ENCODE assay signal across 8 cellular contexts in the genomic region with DNA sequence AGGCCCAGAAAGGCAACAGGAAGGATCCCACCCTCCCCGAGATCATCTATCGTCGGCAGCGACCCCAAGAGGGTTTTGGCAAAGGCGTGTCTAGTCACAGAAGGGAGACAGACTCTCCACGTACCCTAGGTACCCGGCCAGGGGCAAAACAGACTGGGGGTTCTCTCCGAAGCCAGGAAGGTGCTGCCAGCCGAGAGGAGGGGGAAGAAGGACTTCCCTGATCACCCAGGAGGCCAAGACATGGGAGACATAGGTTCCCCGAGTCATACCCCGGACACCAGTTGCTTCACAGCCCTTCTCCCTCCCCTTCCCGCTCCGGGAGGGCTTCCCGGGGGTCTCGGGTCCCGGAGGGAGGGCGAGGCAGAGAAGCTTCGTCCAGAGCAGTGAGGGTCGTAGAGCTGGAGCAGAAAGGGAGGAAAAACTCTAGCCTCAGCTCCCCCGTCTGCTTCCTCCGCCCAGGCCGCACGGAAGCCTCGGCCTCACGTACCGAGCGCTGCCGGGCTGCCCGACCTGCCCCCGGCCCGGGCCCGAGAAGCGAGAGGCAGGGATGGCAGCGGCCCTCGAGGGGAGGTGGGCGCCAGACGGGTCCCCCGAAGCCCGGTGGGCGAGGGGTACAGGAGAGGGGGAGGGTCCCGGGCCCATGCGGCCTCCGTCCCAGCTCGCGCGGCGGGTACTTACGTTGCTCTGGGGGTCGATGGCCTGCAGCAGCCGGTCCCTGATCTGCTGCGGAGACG. TPM values are rescaled to one million over a fixed set of nuclear protein-coding genes. Genes with fewer than 3 reads are reported as not detected.
A peak's percentile ranks its signal among the peaks of the same experiment; 100 is the strongest.
DNase-seq lines count a peak whose midpoint lies in the region; ATAC-seq and TF ChIP-seq lines count a peak whose summit lies in the region.

No MANE protein-coding gene starts in this region.

- peak overlapping the region; percentile 3 for H3K27ac ChIP-seq in parathyroid adenoma

- peak overlapping the region; percentile 91 for H3K9ac ChIP-seq in parathyroid adenoma

- peaks cover 50% of the 10 kb centered on the region for H3K79me2 ChIP-seq in parathyroid adenoma

- no peak for TF ChIP-seq CTCF in fibroblast of mammary gland (conservative IDR thresholded peaks at IDR 0.05; ENCODE audit: control insufficient read depth, insufficient read depth, low read depth, low read length)
- no peak for TF ChIP-seq CTCF in parathyroid adenoma (IDR thresholded peaks at IDR 0.05)

- no peaks in the 10 kb centered on the region for H3K27me3 ChIP-seq in parathyroid adenoma (ENCODE audit: control insufficient read depth, insufficient read depth, low read length)

- H3K36me3 ChIP-seq in parathyroid adenoma (ENCODE audit: control insufficient read depth, insufficient read depth, low read length) = no peaks in the 10 kb centered on the region

- H3K4me2 ChIP-seq in parathyroid adenoma (ENCODE audit: low read length) = peak overlapping the region; percentile 81

- no peaks in the 10 kb centered on the region for H3K9me3 Mint-ChIP-seq in activated CD8-positive, alpha-beta memory T cell treated with anti-CD3 and anti-CD28 coated beads, Interleukin-2, amount 10 ng/mL, durations not matched to agents 7 days and 5 days (ENCODE audit: low read depth)

- in situ Hi-C loops in Caki2 (cut with HindIII; ENCODE audit: low pct_unique_long_range_greater_than_20kb, low sequenced_read_pairs) = no loop called here

- no peaks in the 10 kb centered on the region for H3K9me3 ChIP-seq in parathyroid adenoma (ENCODE audit: control insufficient read depth, low read length)

- no peak overlapping the region for H2AFZ ChIP-seq in parathyroid adenoma

- CTCF ChIA-PET in activated CD8-positive, alpha-beta memory T cell treated with anti-CD3 and anti-CD28 coated beads, Interleukin-2, amount 10 ng/mL, durations not matched to agents 7 days and 5 days (lab: Charles Lee) = interaction anchor here (1.0 to 1.6 kb wide), 8 partner anchors 13 to 54 kb away, joined by 3 to 7 read pairs (median 4); a partner anchor contains a TSS

- peak overlapping the region; percentile 89 for H3K27ac Mint-ChIP-seq in activated CD8-positive, alpha-beta memory T cell treated with anti-CD3 and anti-CD28 coated beads, Interleukin-2, amount 10 ng/mL, durations not matched to agents 7 days and 5 days

- H3K36me3 Mint-ChIP-seq in activated CD8-positive, alpha-beta memory T cell treated with anti-CD3 and anti-CD28 coated beads, Interleukin-2, amount 10 ng/mL, durations not matched to agents 7 days and 5 days = peaks cover 25% of the 10 kb centered on the region

- H3K4me3 ChIP-seq in fibroblast of mammary gland (ENCODE audit: control insufficient read depth, low read depth, low read length) (peak overlapping the region; percentile 90), parathyroid adenoma (ENCODE audit: low read depth, low read length) (peak overlapping the region; percentile 74)

- H3K4me1 ChIP-seq in parathyroid adenoma = peaks cover 4% of the 10 kb centered on the region

- DNase-seq in Caki2 (ENCODE audit: low read depth) (peak; percentile 8), fibroblast of mammary gland (ENCODE audit: low read depth) (no peak), NCI-H1694 (lab: John Stamatoyannopoulos, UW) (no peak), NCI-H526 (lab: John Stamatoyannopoulos, UW) (no peak)
- peak; percentile 52 for DNase-seq in activated CD8-positive, alpha-beta memory T cell treated with anti-CD3 and anti-CD28 coated beads, Interleukin-2, amount 10 ng/mL, durations not matched to agents 7 days and 5 days
- no peak for DNase-seq in stimulated activated naive CD4-positive, alpha-beta T cell treated with Interleukin-2 at 50 U/mL for 16 hours (lab: John Stamatoyannopoulos, UW)

- H3K27me3 Mint-ChIP-seq in activated CD8-positive, alpha-beta memory T cell treated with anti-CD3 and anti-CD28 coated beads, Interleukin-2, amount 10 ng/mL, durations not matched to agents 7 days and 5 days = no peaks in the 10 kb centered on the region

- peaks cover 49% of the 10 kb centered on the region for H3K4me1 Mint-ChIP-seq in activated CD8-positive, alpha-beta memory T cell treated with anti-CD3 and anti-CD28 coated beads, Interleukin-2, amount 10 ng/mL, durations not matched to agents 7 days and 5 days

- H3K4me3 Mint-ChIP-seq in activated CD8-positive, alpha-beta memory T cell treated with anti-CD3 and anti-CD28 coated beads, Interleukin-2, amount 10 ng/mL, durations not matched to agents 7 days and 5 days = peak overlapping the region; percentile 91

- peak; percentile 4 for ATAC-seq in HG03064 (IDR thresholded peaks at IDR 0.05; ENCODE audit: low read depth, unreplicated experiment)
- ATAC-seq in activated CD8-positive, alpha-beta memory T cell treated with anti-CD3 and anti-CD28 coated beads, Interleukin-2, amount 10 ng/mL, durations not matched to agents 7 days and 5 days = no peak

RNA-seq across cellular contexts. Expression of a gene that starts 0.6 kb away (rescaled TPM):
- 6.2 and 8.4 TPM in 2 replicates for total RNA-seq in Caki2 (2014; rRNA removed; shearing (Covaris generic); ENCODE audit: low replicate concordance)
- 10 to 100 TPM; 16.0 to 21.3 TPM for total RNA-seq in activated CD8-positive, alpha-beta memory T cell treated with anti-CD3 and anti-CD28 coated beads, Interleukin-2, amount 10 ng/mL, durations not matched to agents 7 days and 5 days

RNA-seq across cellular contexts. Expression of a gene that starts 32.6 kb away (rescaled TPM):
- total RNA-seq in Caki2 (2014; rRNA removed; shearing (Covaris generic); ENCODE audit: low replicate concordance) = 148 and 152 TPM in 2 replicates
- total RNA-seq in activated CD8-positive, alpha-beta memory T cell treated with anti-CD3 and anti-CD28 coated beads, Interleukin-2, amount 10 ng/mL, durations not matched to agents 7 days and 5 days = 10 to 100 TPM; 55.4 to 60.0 TPM

RNA-seq across cellular contexts. Expression of a gene that starts 33.6 kb away (rescaled TPM):
- 4.8 and 9.9 TPM in 2 replicates for total RNA-seq in Caki2 (2014; rRNA removed; shearing (Covaris generic); ENCODE audit: low replicate concordance)
- total RNA-seq in activated CD8-positive, alpha-beta memory T cell treated with anti-CD3 and anti-CD28 coated beads, Interleukin-2, amount 10 ng/mL, durations not matched to agents 7 days and 5 days = under 1 TPM; 0.87 to 0.88 TPM

RNA-seq across cellular contexts. Expression of a gene that starts 55.1 kb away (rescaled TPM):
- total RNA-seq in Caki2 (2014; rRNA removed; shearing (Covaris generic); ENCODE audit: low replicate concordance) = 28.4 and 36.5 TPM in 2 replicates
- total RNA-seq in activated CD8-positive, alpha-beta memory T cell treated with anti-CD3 and anti-CD28 coated beads, Interleukin-2, amount 10 ng/mL, durations not matched to agents 7 days and 5 days = 10 to 100 TPM; 46.2 to 46.3 TPM

Comparison
In these comparisons a context has a peak if more than half of its experiments do, and no peak if none do; other contexts are left out.
1. DNase-seq: peak in Caki2 (single experiment) and activated CD8-positive, alpha-beta memory T cell treated with anti-CD3 and anti-CD28 coated beads, Interleukin-2, amount 10 ng/mL, durations not matched to agents 7 days and 5 days (single experiment); none in fibroblast of mammary gland (single experiment), NCI-H1694 (single experiment), stimulated activated naive CD4-positive, alpha-beta T cell treated with Interleukin-2 at 50 U/mL for 16 hours (single experiment) and NCI-H526 (0 of 2).